ENCODE assay signal across 9 cellular contexts in genomic region chr10:5666324-5667220, GRCh38. TPM values are rescaled to one million over a fixed set of nuclear protein-coding genes. Genes with fewer than 3 reads are reported as not detected.
DNase-seq lines count a peak whose midpoint lies in the region; ATAC-seq, FAIRE-seq and TF ChIP-seq lines count a peak whose summit lies in the region.
"Had no signal": no experiment of that assay in that cellular context is flagged by ENCODE, and none has a peak within 500 bp of the region (broad histone marks: within the 10 kb centered on the region; RNA-seq: fewer than 3 reads in every experiment).

TSS of gene ASB13 (minus strand) at chr10:5666595. CDS start at chr10:5666551, 44 bp downstream.

- H3K36me3 Mint-ChIP-seq in nephron progenitor cell (ENCODE audit: low read depth): no peaks in the 10 kb centered on the region

- peaks cover 40% of the 10 kb centered on the region for H3K27me3 Mint-ChIP-seq in nephron progenitor cell (ENCODE audit: low read depth, poor library complexity)

- FAIRE-seq in frontal cortex (lab: Jason Lieb, UNC): no peak
- FAIRE-seq: A204.1 had no signal

- H3K4me3 ChIP-seq in thyroid gland (replicated peaks in 1 of 3): peak within 1 kb of the TSS; percentile 68 to 91 (median 75)

- peak in 1 of 2 donors; percentile 59 for TF ChIP-seq POLR2A in thyroid gland (IDR thresholded peaks at IDR 0.05)

- H3K4me1 ChIP-seq in thyroid gland: peaks cover 7 to 9% of the 10 kb centered on the region in 2 donors

- peak within 1 kb of the TSS; percentile 36 to 59 (median 59) for H3K27ac ChIP-seq in thyroid gland

- H3K9me3 Mint-ChIP-seq in nephron progenitor cell: no peaks in the 10 kb centered on the region

- H3K9me3 ChIP-seq in thyroid gland: no peaks in the 10 kb centered on the region

- H3K27me3 ChIP-seq in thyroid gland: no peaks in the 10 kb centered on the region

- TF ChIP-seq CTCF in nephron progenitor cell (IDR thresholded peaks at IDR 0.05) (no peak), thyroid gland (IDR thresholded peaks at IDR 0.05) (peak in 2 of 6 experiments; percentile 5 to 13)

- intact Hi-C loops in thyroid gland (cut with DNase I): loop anchor here (5.0 kb wide), 1 partner anchor 206 kb away; no protein-coding TSS in a partner anchor

- H3K4me1 Mint-ChIP-seq in nephron progenitor cell: peaks cover 42% of the 10 kb centered on the region

- H3K27ac Mint-ChIP-seq in nephron progenitor cell: no peak within 1 kb of the TSS

- peak within 1 kb of the TSS; percentile 92 for H3K4me3 Mint-ChIP-seq in nephron progenitor cell

- 14 to 18% methylated on average over 15 to 25 of the region's 87 CpGs for WGBS in thyroid gland, 2 donors

- H3K36me3 ChIP-seq in thyroid gland: no peaks in the 10 kb centered on the region

- DNase-seq in DMS 273 (lab: John Stamatoyannopoulos, UW; ENCODE audit: unreplicated experiment): peak; percentile 80
- DNase-seq in DMS 273 treated with DMSO at 0.1 percent for 48 hours (lab: John Stamatoyannopoulos, UW): no peak
- DNase-seq in NCI-H774 (lab: John Stamatoyannopoulos, UW): peak; percentile 20
- peak; percentile 14 for DNase-seq in activated effector memory CD4-positive, alpha-beta T cell treated with Interleukin-2 at 50 U/mL for 16 hours
- DNase-seq in frontal cortex (ENCODE audit: low spot score in 2 of 2): peak; percentile 78 to 82
- peak; percentile 74 for DNase-seq in nephron progenitor cell
- peak; percentile 71 to 73 for DNase-seq in thyroid gland

- peak; percentile 44 for ATAC-seq in HG02840 (IDR thresholded peaks at IDR 0.05; ENCODE audit: low FRiP score, unreplicated experiment)

RNA-seq across cellular contexts. Expression of gene ASB13, which starts in this region (rescaled TPM):
- total RNA-seq in frontal cortex (18.8 TPM), thyroid gland (10 to 100 TPM in 3 of 4 donors, 1 to 10 TPM in 1; 9.9 to 27.7 (median 14.2) TPM)
